23 cellular contexts compared by ENCODE assay signal in genomic region chr6:21085206-21085605, GRCh38.
A peak's percentile ranks its signal among the peaks of the same experiment; 100 is the strongest.
DNase-seq lines count a peak whose midpoint lies in the region; ATAC-seq and TF ChIP-seq lines count a peak whose summit lies in the region.
"Had no signal": no experiment of that assay in that cellular context is flagged by ENCODE, and none has a peak within 500 bp of the region (broad histone marks: within the 10 kb centered on the region; RNA-seq: fewer than 3 reads in every experiment).

No MANE protein-coding gene starts in this region.

- no TSS peak for BruUV-seq in MCF 10A (replicated peaks; lab: Mats Ljungman, UMichigan)

- CTCF ChIA-PET in naive thymus-derived CD4-positive, alpha-beta T cell (lab: Charles Lee): no interaction called here
- CTCF ChIA-PET in HEK293T (lab: Yijun Ruan, JAX): no interaction called here
- CTCF ChIA-PET in MCF 10A (lab: Yijun Ruan, JAX): no interaction called here

- peaks cover 0 to 4% (median 0%) of the 10 kb centered on the region in 11 donors for H3K9me3 Mint-ChIP-seq in naive thymus-derived CD4-positive, alpha-beta T cell
- no peaks in the 10 kb centered on the region for H3K9me3 Mint-ChIP-seq in MCF 10A (ENCODE audit: unreplicated experiment)
- H3K9me3 Mint-ChIP-seq: CD4-positive, alpha-beta T cell; HFFc6 had no signal

- peaks cover 0 to 5% (median 5%) of the 10 kb centered on the region in 3 experiments for H3K36me3 ChIP-seq in naive thymus-derived CD4-positive, alpha-beta T cell (ENCODE audit: control insufficient read depth in 2 of 3, insufficient read depth in 3 of 3, low read length in 3 of 3)
- H3K36me3 ChIP-seq: MG63, Peyer's patch, SJCRH30 had no signal

- DNase-seq in HL-60 (ENCODE audit: low read depth in 1 of 2, low spot score in 1 of 2) (peak; percentile 61 to 70), MV-4-11 (lab: John Stamatoyannopoulos, UW) (peak; percentile 88), SKM-1 (lab: John Stamatoyannopoulos, UW; ENCODE audit: unreplicated experiment) (peak; percentile 3), HEK293T (ENCODE audit: extremely low spot score) (no peak), NCI-H1105 treated with DMSO at 0.1 percent for 48 hours (lab: John Stamatoyannopoulos, UW) (no peak), MCF 10A (ENCODE audit: unreplicated experiment) (no peak)
- DNase-seq in naive thymus-derived CD4-positive, alpha-beta T cell: no peak
- DNase-seq: CD4-positive, alpha-beta T cell; GM23248; H7; HFFc6; MG63; NCI-H2029; NCI-H446 treated with DMSO at 0.1 percent for 48 hours; NCI-H526; NCI-H82; NK-92 treated with Interleukin-12 subunit alpha and Interleukin-12 subunit beta, amount 100 ng/mL, for 24 hours; OCI-M1; Peyer's patch; SJCRH30 had no signal

- peaks cover 0 to 2% (median 0%) of the 10 kb centered on the region in 7 donors for H3K4me1 Mint-ChIP-seq in naive thymus-derived CD4-positive, alpha-beta T cell
- no peaks in the 10 kb centered on the region for H3K4me1 Mint-ChIP-seq in MCF 10A (ENCODE audit: insufficient read depth, unreplicated experiment)

- no peaks in the 10 kb centered on the region for H3K27me3 ChIP-seq in HL-60 (ENCODE audit: insufficient read depth, poor library complexity, severe bottlenecking)
- no peaks in the 10 kb centered on the region for H3K27me3 ChIP-seq in naive thymus-derived CD4-positive, alpha-beta T cell (ENCODE audit: control insufficient read depth in 2 of 2, insufficient read depth in 2 of 2, low read length in 2 of 2)
- H3K27me3 ChIP-seq: BLaER1 treated with 17β-estradiol and CSF1 and Interleukin-3, amounts not matched to agents 10 nM and 100 nM; MG63; Peyer's patch; SJCRH30 had no signal

- POLR2A ChIA-PET in naive thymus-derived CD4-positive, alpha-beta T cell (lab: Charles Lee): no interaction called here
- POLR2A ChIA-PET in HEK293T (lab: Yijun Ruan, JAX): no interaction called here
- POLR2A ChIA-PET in MCF 10A (lab: Yijun Ruan, JAX): no interaction called here

- no peak overlapping the region for H3K27ac Mint-ChIP-seq in naive thymus-derived CD4-positive, alpha-beta T cell
- no peak overlapping the region for H3K27ac Mint-ChIP-seq in MCF 10A (ENCODE audit: low read depth, unreplicated experiment)
- H3K27ac Mint-ChIP-seq: CD4-positive, alpha-beta T cell; HFFc6 had no signal

- H3K4me3 ChIP-seq in HL-60 (replicated peaks; ENCODE audit: insufficient read depth, low read length): no peak overlapping the region
- no peak overlapping the region for H3K4me3 ChIP-seq in naive thymus-derived CD4-positive, alpha-beta T cell (ENCODE audit: low read length)
- H3K4me3 ChIP-seq: BLaER1 treated with 17β-estradiol and CSF1 and Interleukin-3, amounts not matched to agents 10 nM and 100 nM; GM23248; K562; MG63; Peyer's patch; SJCRH30 had no signal

- H3K4me3 Mint-ChIP-seq in naive thymus-derived CD4-positive, alpha-beta T cell: no peak overlapping the region
- H3K4me3 Mint-ChIP-seq in MCF 10A (ENCODE audit: unreplicated experiment): no peak overlapping the region
- H3K4me3 Mint-ChIP-seq: CD4-positive, alpha-beta T cell; HFFc6 had no signal

- peak; percentile 48 for ATAC-seq in naive thymus-derived CD4-positive, alpha-beta T cell
- no peak for ATAC-seq in SK-N-SH treated with all-trans-retinoic acid at 6 μM for 48 hours
- ATAC-seq: K562 had no signal

- no peaks in the 10 kb centered on the region for H3K9me3 ChIP-seq in naive thymus-derived CD4-positive, alpha-beta T cell (ENCODE audit: control insufficient read depth in 2 of 3, low read length in 3 of 3)
- H3K9me3 ChIP-seq: MG63, Peyer's patch, SJCRH30 had no signal

- intact Hi-C loops in naive thymus-derived CD4-positive, alpha-beta T cell (cut with micrococcal nuclease): no loop called here
- intact Hi-C loops in MCF 10A (cut with micrococcal nuclease): no loop called here

- H3K4me1 ChIP-seq in naive thymus-derived CD4-positive, alpha-beta T cell (ENCODE audit: control insufficient read depth in 2 of 2, insufficient read depth in 2 of 2, low read length in 2 of 2): no peaks in the 10 kb centered on the region
- H3K4me1 ChIP-seq: BLaER1 treated with 17β-estradiol and CSF1 and Interleukin-3, amounts not matched to agents 10 nM and 100 nM; Peyer's patch; SJCRH30 had no signal

- no peaks in the 10 kb centered on the region for H3K27me3 Mint-ChIP-seq in naive thymus-derived CD4-positive, alpha-beta T cell
- no peaks in the 10 kb centered on the region for H3K27me3 Mint-ChIP-seq in MCF 10A (ENCODE audit: insufficient read depth, unreplicated experiment)
- H3K27me3 Mint-ChIP-seq: CD4-positive, alpha-beta T cell had no signal

- no peak overlapping the region for H3K27ac ChIP-seq in HL-60 (replicated peaks)
- no peak overlapping the region for H3K27ac ChIP-seq in naive thymus-derived CD4-positive, alpha-beta T cell (ENCODE audit: low read depth, low read length)
- H3K27ac ChIP-seq: BLaER1 treated with 17β-estradiol and CSF1 and Interleukin-3, amounts not matched to agents 10 nM and 100 nM; GM23248; Peyer's patch; SJCRH30 had no signal

- TF ChIP-seq CTCF in HL-60 (IDR thresholded peaks at IDR 0.05; ENCODE audit: insufficient read depth, low read length): no peak
- no peak for TF ChIP-seq CTCF in MCF 10A (IDR thresholded peaks at IDR 0.05; ENCODE audit: unreplicated experiment)

- H3K36me3 Mint-ChIP-seq in naive thymus-derived CD4-positive, alpha-beta T cell: peaks cover 14 to 67% (median 46%) of the 10 kb centered on the region in 5 donors
- H3K36me3 Mint-ChIP-seq in MCF 10A (ENCODE audit: insufficient read depth, unreplicated experiment): no peaks in the 10 kb centered on the region

TF ChIP-seq in HEK293T, 16 proteins besides CTCF, POLR2A, EP300 and RAD21:
- no peak for TF ChIP-seq ARNT (IDR thresholded peaks at IDR 0.05)
- no peak for TF ChIP-seq FOXA1 (IDR thresholded peaks at IDR 0.05)
- no peak for TF ChIP-seq LEF1 (IDR thresholded peaks at IDR 0.05; ENCODE audit: borderline replicate concordance)
- TF ChIP-seq CTBP1 (IDR thresholded peaks at IDR 0.05; ENCODE audit: borderline replicate concordance): no peak
- no peak for TF ChIP-seq HDGF (IDR thresholded peaks at IDR 0.05; ENCODE audit: borderline replicate concordance)
- no peak for TF ChIP-seq FOXM1 (IDR thresholded peaks at IDR 0.05; ENCODE audit: borderline replicate concordance)
- TF ChIP-seq SP1 (IDR thresholded peaks at IDR 0.05): no peak
- no peak for TF ChIP-seq TARDBP (IDR thresholded peaks at IDR 0.05)
- TF ChIP-seq ZNF384 (IDR thresholded peaks at IDR 0.05): no peak
- no peak for TF ChIP-seq L3MBTL2 (conservative IDR thresholded peaks at IDR 0.05)
- no peak for TF ChIP-seq FOXK2 (IDR thresholded peaks at IDR 0.05)
- TF ChIP-seq ELF4 (IDR thresholded peaks at IDR 0.05): no peak
- no peak for TF ChIP-seq BHLHE40 (IDR thresholded peaks at IDR 0.05; ENCODE audit: borderline replicate concordance)
- TF ChIP-seq NFRKB (IDR thresholded peaks at IDR 0.05): no peak

TF ChIP-seq in SK-N-SH treated with all-trans-retinoic acid at 6 μM for 48 hours, 23 proteins besides CTCF, POLR2A, EP300 and RAD21 (continues in another document):
- TF ChIP-seq TSHZ2 (CRISPR knock-in tag; IDR thresholded peaks at IDR 0.05) (no peak), ISL1 (CRISPR knock-in tag; IDR thresholded peaks at IDR 0.05) (no peak), OSR1 (CRISPR knock-in tag; IDR thresholded peaks at IDR 0.05) (no peak), ZNF565 (CRISPR knock-in tag; conservative IDR thresholded peaks at IDR 0.05; ENCODE audit: low read depth) (no peak), ZNF70 (CRISPR knock-in tag; IDR thresholded peaks at IDR 0.05) (no peak), PATZ1 (CRISPR knock-in tag; IDR thresholded peaks at IDR 0.05; ENCODE audit: borderline replicate concordance) (no peak), PPARA (CRISPR knock-in tag; IDR thresholded peaks at IDR 0.05; ENCODE audit: borderline replicate concordance) (no peak)

Comparison
In these comparisons a context has a peak if more than half of its experiments do, and no peak if none do; other contexts are left out.
1. DNase-seq: peak in HL-60 (2 of 2), MV-4-11 (single experiment) and SKM-1 (single experiment); none in naive thymus-derived CD4-positive, alpha-beta T cell (0 of 9), HEK293T (single experiment), NCI-H1105 treated with DMSO at 0.1 percent for 48 hours (single experiment) and MCF 10A (single experiment).